ENCODE assay signal across 12 cellular contexts in genomic region chr17:5391678-5392077, GRCh38.
"Had no signal": no experiment of that assay in that cellular context is flagged by ENCODE, and none has a peak within 500 bp of the region (broad histone marks: within the 10 kb centered on the region; RNA-seq: fewer than 3 reads in every experiment).

No MANE protein-coding gene starts in this region.

- H3K4me1 Mint-ChIP-seq: mesothelial cell of epicardium, nephron had no signal

- H3K27ac ChIP-seq: ascending aorta, esophagus squamous epithelium, thoracic aorta, upper lobe of left lung had no signal

- H3K27ac Mint-ChIP-seq: activated T-helper 1 cell treated with anti-CD3 and anti-CD28 coated beads, Interleukin-12 subunit alpha, Interleukin-12 subunit beta, Interleukin-2, Interleukin-4 antibody, amounts not matched to agents 30 ng/mL and 10 ng/mL and 1 ng/mL, durations not matched to agents 14 hours and 24 hours and 36 hours; mesothelial cell of epicardium; nephron had no signal

- H3K4me3 Mint-ChIP-seq: activated T-helper 1 cell treated with anti-CD3 and anti-CD28 coated beads, Interleukin-12 subunit alpha, Interleukin-12 subunit beta, Interleukin-2, Interleukin-4 antibody, amounts not matched to agents 30 ng/mL and 10 ng/mL and 1 ng/mL, durations not matched to agents 14 hours and 24 hours and 36 hours; mesothelial cell of epicardium; nephron had no signal

- H3K4me3 ChIP-seq: ascending aorta, esophagus squamous epithelium, thoracic aorta, upper lobe of left lung had no signal

- H3K9me3 Mint-ChIP-seq: activated T-helper 1 cell treated with anti-CD3 and anti-CD28 coated beads, Interleukin-12 subunit alpha, Interleukin-12 subunit beta, Interleukin-2, Interleukin-4 antibody, amounts not matched to agents 30 ng/mL and 10 ng/mL and 1 ng/mL, durations not matched to agents 14 hours and 24 hours and 36 hours; mesothelial cell of epicardium; nephron had no signal

- H3K27me3 ChIP-seq: ascending aorta, esophagus squamous epithelium, upper lobe of left lung had no signal

- H3K4me1 ChIP-seq: ascending aorta, esophagus squamous epithelium, upper lobe of left lung had no signal

- H3K9me3 ChIP-seq: ascending aorta, esophagus squamous epithelium, thoracic aorta, upper lobe of left lung had no signal

- DNase-seq: activated CD4-positive, alpha-beta T cell treated with anti-CD3 and anti-CD28 coated beads, Interleukin-2, amount 50 U/mL, for 4 hours; dermis blood vessel endothelial cell; effector memory CD4-positive, alpha-beta T cell; esophagus squamous epithelium; left cardiac atrium; nucleus accumbens; upper lobe of left lung had no signal
